In genomic region chr10:86306628-86307278, GRCh38 we compare ENCODE assay signal across 2 cellular contexts.
TF ChIP-seq lines count a peak whose summit lies in the region.

No MANE protein-coding gene starts in this region.

TF ChIP-seq in HEK293, 187 proteins besides CTCF, POLR2A, EP300 and RAD21 (continued from another document):
- TF ChIP-seq ZBTB11 (tag by site-specific recombination; conservative IDR thresholded peaks at IDR 0.05; ENCODE audit: low read depth), result no peak
- no peak for TF ChIP-seq ZNF221 (tag by site-specific recombination; IDR thresholded peaks at IDR 0.05; ENCODE audit: borderline replicate concordance)
- TF ChIP-seq, protein P1, sequence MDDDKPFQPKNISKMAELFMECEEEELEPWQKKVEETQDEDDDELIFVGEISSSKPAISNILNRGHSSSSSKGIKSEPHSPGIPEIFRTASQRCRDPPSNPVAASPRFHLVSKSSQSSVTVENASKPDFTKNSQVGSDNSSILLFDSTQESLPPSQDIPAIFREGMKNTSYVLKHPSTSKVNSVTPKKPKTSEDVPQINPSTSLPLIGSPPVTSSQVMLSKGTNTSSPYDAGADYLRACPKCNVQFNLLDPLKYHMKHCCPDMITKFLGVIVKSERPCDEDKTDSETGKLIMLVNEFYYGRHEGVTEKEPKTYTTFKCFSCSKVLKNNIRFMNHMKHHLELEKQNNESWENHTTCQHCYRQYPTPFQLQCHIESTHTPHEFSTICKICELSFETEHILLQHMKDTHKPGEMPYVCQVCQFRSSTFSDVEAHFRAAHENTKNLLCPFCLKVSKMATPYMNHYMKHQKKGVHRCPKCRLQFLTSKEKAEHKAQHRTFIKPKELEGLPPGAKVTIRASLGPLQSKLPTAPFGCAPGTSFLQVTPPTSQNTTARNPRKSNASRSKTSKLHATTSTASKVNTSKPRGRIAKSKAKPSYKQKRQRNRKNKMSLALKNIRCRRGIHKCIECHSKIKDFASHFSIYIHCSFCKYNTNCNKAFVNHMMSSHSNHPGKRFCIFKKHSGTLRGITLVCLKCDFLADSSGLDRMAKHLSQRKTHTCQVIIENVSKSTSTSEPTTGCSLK (tag by site-specific recombination; IDR thresholded peaks at IDR 0.05), result no peak
- no peak for TF ChIP-seq YY1 (tag by site-specific recombination; IDR thresholded peaks at IDR 0.05)

TF ChIP-seq in WTC11, 78 proteins besides CTCF, POLR2A, EP300 and RAD21 (continued from another document):
- TF ChIP-seq NR3C1 (CRISPR knock-in tag; conservative IDR thresholded peaks at IDR 0.05; ENCODE audit: low read depth) (no peak), SMAD3 (CRISPR knock-in tag; IDR thresholded peaks at IDR 0.05; ENCODE audit: borderline replicate concordance) (peak; percentile 75; the same call in 1 of the 2 replicates), JUN (CRISPR knock-in tag; IDR thresholded peaks at IDR 0.05) (no peak)
- TF ChIP-seq, protein P2, sequence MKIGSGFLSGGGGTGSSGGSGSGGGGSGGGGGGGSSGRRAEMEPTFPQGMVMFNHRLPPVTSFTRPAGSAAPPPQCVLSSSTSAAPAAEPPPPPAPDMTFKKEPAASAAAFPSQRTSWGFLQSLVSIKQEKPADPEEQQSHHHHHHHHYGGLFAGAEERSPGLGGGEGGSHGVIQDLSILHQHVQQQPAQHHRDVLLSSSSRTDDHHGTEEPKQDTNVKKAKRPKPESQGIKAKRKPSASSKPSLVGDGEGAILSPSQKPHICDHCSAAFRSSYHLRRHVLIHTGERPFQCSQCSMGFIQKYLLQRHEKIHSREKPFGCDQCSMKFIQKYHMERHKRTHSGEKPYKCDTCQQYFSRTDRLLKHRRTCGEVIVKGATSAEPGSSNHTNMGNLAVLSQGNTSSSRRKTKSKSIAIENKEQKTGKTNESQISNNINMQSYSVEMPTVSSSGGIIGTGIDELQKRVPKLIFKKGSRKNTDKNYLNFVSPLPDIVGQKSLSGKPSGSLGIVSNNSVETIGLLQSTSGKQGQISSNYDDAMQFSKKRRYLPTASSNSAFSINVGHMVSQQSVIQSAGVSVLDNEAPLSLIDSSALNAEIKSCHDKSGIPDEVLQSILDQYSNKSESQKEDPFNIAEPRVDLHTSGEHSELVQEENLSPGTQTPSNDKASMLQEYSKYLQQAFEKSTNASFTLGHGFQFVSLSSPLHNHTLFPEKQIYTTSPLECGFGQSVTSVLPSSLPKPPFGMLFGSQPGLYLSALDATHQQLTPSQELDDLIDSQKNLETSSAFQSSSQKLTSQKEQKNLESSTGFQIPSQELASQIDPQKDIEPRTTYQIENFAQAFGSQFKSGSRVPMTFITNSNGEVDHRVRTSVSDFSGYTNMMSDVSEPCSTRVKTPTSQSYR (CRISPR knock-in tag; IDR thresholded peaks at IDR 0.05), result no peak
